Comparison of ENCODE assay signal across 9 cellular contexts in the genomic region with DNA sequence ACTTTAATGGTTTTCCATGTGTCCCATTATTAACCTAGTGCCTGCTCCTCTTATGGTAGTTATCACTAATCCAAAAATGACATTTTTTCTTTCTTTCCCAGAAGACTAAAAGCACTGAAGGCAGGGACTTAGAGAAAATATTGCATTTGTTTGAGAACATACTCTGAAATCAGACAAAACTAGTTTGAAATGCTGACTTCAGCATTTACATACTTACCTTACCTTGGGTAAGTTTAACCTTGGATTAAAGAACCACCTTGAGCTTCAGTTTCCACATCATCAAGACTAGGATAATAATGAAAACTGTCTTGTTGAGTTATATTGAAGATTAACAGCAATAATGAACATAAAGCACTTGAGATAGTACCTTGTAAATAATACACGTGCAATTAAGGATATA.
"Had no signal": no experiment of that assay in that cellular context is flagged by ENCODE, and none has a peak within 500 bp of the region (broad histone marks: within the 10 kb centered on the region; RNA-seq: fewer than 3 reads in every experiment).

No MANE protein-coding gene starts in this region.

- ATAC-seq: HCT116 had no signal

- H3K27ac ChIP-seq: GM23248, KMS-11 had no signal

- H3K9me3 ChIP-seq: HAP-1 had no signal

- FAIRE-seq: HTR-8/SVneo had no signal

- H2AFZ ChIP-seq: GM23248 had no signal

- DNase-seq: GM23248, GOT3, H7, Karpas-422, KBM-7 had no signal

- H3K4me3 ChIP-seq: GM23248, HAP-1 had no signal

- H3K4me2 ChIP-seq: KMS-11 had no signal

- H3K36me3 ChIP-seq: HAP-1 had no signal

- H3K9ac ChIP-seq: GM23248, KMS-11 had no signal
